In genomic region chr6:85004283-85005010, GRCh38 we compare ENCODE assay signal across 16 cellular contexts.
"Had no signal": no experiment of that assay in that cellular context is flagged by ENCODE, and none has a peak within 500 bp of the region (broad histone marks: within the 10 kb centered on the region; RNA-seq: fewer than 3 reads in every experiment).

No MANE protein-coding gene starts in this region.

- H3K4me3 ChIP-seq: cardiac muscle cell, smooth muscle cell, transverse colon had no signal

- H3K27ac ChIP-seq: cardiac muscle cell, transverse colon, VCaP had no signal

- H3K9me3 ChIP-seq: transverse colon had no signal

- H3K27me3 ChIP-seq: cardiac muscle cell, transverse colon had no signal

- DNase-seq: activated CD4-positive, alpha-beta memory T cell treated with anti-CD3 and anti-CD28 coated beads for 36 hours; activated CD4-positive, alpha-beta T cell treated with anti-CD3 and anti-CD28 coated beads for 36 hours; activated effector memory CD4-positive, alpha-beta T cell treated with Interleukin-2 at 50 U/mL for 16 hours; activated naive CD4-positive, alpha-beta T cell treated with anti-CD3 and anti-CD28 coated beads, Interleukin-2, amount 50 U/mL, for 16 hours; activated T-cell treated with anti-CD3 and anti-CD28 coated beads, Interleukin-2, amount 50 U/mL, for 4 hours; erythroblast; mesenchymal stem cell; natural killer cell; nucleus accumbens; stimulated activated CD4-positive, alpha-beta T cell treated with anti-CD3 and anti-CD28 coated beads, Interleukin-4, amount 100 ng/mL, for 4 hours; stimulated activated CD8-positive, alpha-beta memory T cell treated with anti-CD3 and anti-CD28 coated beads, Interleukin-4, amount 100 ng/mL, for 48 hours; stimulated activated naive CD4-positive, alpha-beta T cell treated with Interleukin-2 at 50 U/mL for 16 hours; transverse colon had no signal

- H3K4me2 ChIP-seq: smooth muscle cell had no signal

- H3K36me3 ChIP-seq: cardiac muscle cell, transverse colon had no signal

- H3K4me1 ChIP-seq: transverse colon had no signal
